In genomic region chr15:65862682-65863081, GRCh38 we compare ENCODE assay signal across 1 cellular context.
TF ChIP-seq lines count a peak whose summit lies in the region.

No MANE protein-coding gene starts in this region.

TF ChIP-seq in HEK293, 187 proteins besides CTCF, POLR2A, EP300 and RAD21 (continued from another document):
- TF ChIP-seq PATZ1 (tag by site-specific recombination; IDR thresholded peaks at IDR 0.05) (peak; percentile 74), KLF10 (tag by site-specific recombination; IDR thresholded peaks at IDR 0.05) (no peak), ZSCAN23 (tag by site-specific recombination; IDR thresholded peaks at IDR 0.05) (no peak), ZBTB11 (tag by site-specific recombination; conservative IDR thresholded peaks at IDR 0.05; ENCODE audit: low read depth) (no peak), ZFP41 (tag by site-specific recombination; IDR thresholded peaks at IDR 0.05; ENCODE audit: borderline replicate concordance) (no peak), ZNF626 (tag by site-specific recombination; IDR thresholded peaks at IDR 0.05) (no peak), ZNF2 (tag by site-specific recombination; IDR thresholded peaks at IDR 0.05) (no peak), ZNF692 (tag by site-specific recombination; IDR thresholded peaks at IDR 0.05) (no peak), REST (tag by site-specific recombination; IDR thresholded peaks at IDR 0.05) (no peak), FEZF1 (tag by site-specific recombination; IDR thresholded peaks at IDR 0.05) (peak; percentile 56; the same call in 1 of the 2 replicates), ZNF776 (tag by site-specific recombination; IDR thresholded peaks at IDR 0.05; ENCODE audit: borderline replicate concordance) (no peak), ZNF416 (tag by site-specific recombination; IDR thresholded peaks at IDR 0.05) (no peak), SCRT1 (tag by site-specific recombination; IDR thresholded peaks at IDR 0.05; ENCODE audit: borderline replicate concordance) (no peak), ZBTB6 (tag by site-specific recombination; IDR thresholded peaks at IDR 0.05) (peak; percentile 59; the same call in 1 of the 2 replicates), KLF1 (tag by site-specific recombination; IDR thresholded peaks at IDR 0.05) (0 out of 2 replicates have a peak, but pooled peaks have one; percentile 18), ZBTB48 (tag by site-specific recombination; IDR thresholded peaks at IDR 0.05) (no peak), ZSCAN16 (tag by site-specific recombination; IDR thresholded peaks at IDR 0.05) (no peak), MEIS1 (CRISPR knock-in tag; IDR thresholded peaks at IDR 0.05; ENCODE audit: borderline replicate concordance) (no peak), MZF1 (tag by site-specific recombination; IDR thresholded peaks at IDR 0.05; ENCODE audit: borderline replicate concordance) (peak; percentile 29; the same call in 1 of the 2 replicates), ZBTB17 (tag by site-specific recombination; IDR thresholded peaks at IDR 0.05) (peak; percentile 71), ZNF24 (tag by site-specific recombination; IDR thresholded peaks at IDR 0.05) (no peak), ZNF585B (tag by site-specific recombination; IDR thresholded peaks at IDR 0.05) (no peak), ZBTB20 (tag by site-specific recombination; IDR thresholded peaks at IDR 0.05) (no peak), ZNF112 (tag by site-specific recombination; IDR thresholded peaks at IDR 0.05) (no peak), ZNF837 (tag by site-specific recombination; IDR thresholded peaks at IDR 0.05) (no peak), ZNF146 (tag by site-specific recombination; IDR thresholded peaks at IDR 0.05) (no peak), PRDM10 (tag by site-specific recombination; IDR thresholded peaks at IDR 0.05) (0 out of 2 replicates have a peak, but pooled peaks have one; percentile 45), KLF9 (tag by site-specific recombination; IDR thresholded peaks at IDR 0.05; ENCODE audit: low read depth) (no peak), ZEB2 (tag by site-specific recombination; IDR thresholded peaks at IDR 0.05) (no peak), ZNF239 (tag by site-specific recombination; IDR thresholded peaks at IDR 0.05) (no peak)
